In the genomic region with DNA sequence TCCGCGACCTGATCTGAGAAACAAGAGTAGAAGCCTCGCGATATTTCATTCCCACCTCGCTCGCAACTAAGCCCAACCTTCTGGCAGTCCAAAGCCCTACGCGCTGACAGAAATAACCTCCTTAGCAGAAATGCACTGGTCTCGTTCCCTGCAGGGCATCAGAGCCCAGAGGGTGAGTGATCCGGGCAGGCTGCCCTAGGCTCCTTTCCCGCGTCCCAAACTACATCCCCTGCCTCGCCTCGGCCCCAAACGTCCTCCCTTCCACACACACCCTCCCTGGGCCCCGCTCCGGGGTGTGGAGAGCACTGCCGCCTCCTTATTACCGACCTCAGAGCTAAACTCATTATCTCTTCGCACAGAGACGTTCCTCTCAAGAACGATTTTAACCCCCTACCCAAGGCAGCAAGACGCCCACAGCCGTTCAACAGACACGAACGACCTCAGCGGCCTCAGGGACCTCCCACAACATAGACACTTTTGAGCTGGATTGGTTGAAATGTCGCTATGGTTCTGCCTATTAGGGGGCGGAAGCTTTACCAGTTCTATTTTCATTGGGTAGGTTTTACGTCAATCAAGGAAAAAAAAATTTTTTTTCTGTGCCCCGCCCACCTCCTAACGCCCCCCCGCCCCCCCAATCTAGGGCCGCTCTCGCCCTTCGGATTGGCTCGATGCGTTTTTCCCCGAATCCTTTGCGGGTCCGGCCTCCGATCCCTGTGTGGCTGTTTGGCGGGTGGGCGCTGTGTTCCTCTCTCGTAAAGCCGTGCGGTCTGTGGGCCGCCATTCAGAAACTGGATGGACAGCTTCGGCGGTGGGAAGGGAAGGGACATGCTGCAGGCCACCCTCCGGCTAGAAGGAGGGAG, we compare ENCODE assay signal across 8 cellular contexts. TPM values are rescaled to one million over a fixed set of nuclear protein-coding genes. Genes with fewer than 3 reads are reported as not detected.
DNase-seq lines count a peak whose midpoint lies in the region; ATAC-seq and TF ChIP-seq lines count a peak whose summit lies in the region.

A gene (minus strand): TSS at position 439 of the 860 bp plus-strand sequence. CDS start 95 bp downstream, at position 344.

- ATAC-seq in GM19324 (IDR thresholded peaks at IDR 0.05; ENCODE audit: low FRiP score, unreplicated experiment) (peak; percentile 98), HG03460 (IDR thresholded peaks at IDR 0.05; ENCODE audit: unreplicated experiment) (peak; percentile 93)

- intact Hi-C loops in colonic mucosa (cut with DNase I) = loop anchor here (5.0 kb wide), 1 partner anchor 68 kb away; no protein-coding TSS in a partner anchor

- H3K36me3 ChIP-seq in BLaER1 = peaks cover 3% of the 10 kb centered on the region; the same call in 1 of the 2 replicates
- H3K36me3 ChIP-seq in colonic mucosa = no peaks in the 10 kb centered on the region

- H3K4me3 ChIP-seq in BLaER1 (peak within 1 kb of the TSS; percentile 88), colonic mucosa (peak within 1 kb of the TSS; percentile 73)

- H3K9me3 ChIP-seq in BLaER1 (no peaks in the 10 kb centered on the region), colonic mucosa (no peaks in the 10 kb centered on the region)

- peak within 1 kb of the TSS; percentile 97 for H3K27ac ChIP-seq in BLaER1
- peak within 1 kb of the TSS; percentile 97 for H3K27ac ChIP-seq in colonic mucosa
- H3K27ac ChIP-seq in layer of hippocampus (ENCODE audit: low read depth, low read length) = peak within 1 kb of the TSS; percentile 99

- DNase-seq in NCI-H526 (lab: John Stamatoyannopoulos, UW) (peak; percentile 87 to 97), colonic mucosa (peak; percentile 94)
- DNase-seq in activated CD4-positive, alpha-beta T cell treated with anti-CD3 and anti-CD28 coated beads for 48 hours = peak; percentile 92
- peak; percentile 77 to 78 for DNase-seq in stimulated activated CD4-positive, alpha-beta T cell treated with anti-CD3 and anti-CD28 coated beads, Interleukin-1b, Interleukin-23, amount 100 ng/mL, for 4 hours (ENCODE audit: low read depth in 2 of 2)

- H3K27me3 ChIP-seq in BLaER1 = no peaks in the 10 kb centered on the region
- H3K27me3 ChIP-seq in colonic mucosa = no peaks in the 10 kb centered on the region
- H3K27me3 ChIP-seq in layer of hippocampus (ENCODE audit: control insufficient read depth, insufficient read depth, low read length) = no peaks in the 10 kb centered on the region

- peak within 1 kb of the TSS; percentile 87 for H3K4me2 ChIP-seq in BLaER1

- H3K4me1 ChIP-seq in BLaER1 (peaks cover 26% of the 10 kb centered on the region), colonic mucosa (no peaks in the 10 kb centered on the region)

- H4K20me1 ChIP-seq in BLaER1 = no peaks in the 10 kb centered on the region

- H3K9ac ChIP-seq in BLaER1 (peak within 1 kb of the TSS; percentile 95), colonic mucosa (ENCODE audit: low read depth in 2 of 2, low read length in 2 of 2) (peak within 1 kb of the TSS; percentile 96 to 99)

- TF ChIP-seq CTCF in colonic mucosa (IDR thresholded peaks at IDR 0.05) = no peak

RNA-seq across cellular contexts. Expression of the gene that starts here (rescaled TPM):
- 10 to 100 TPM; 18.2 to 25.7 TPM for total RNA-seq in colonic mucosa

Comparison
In these comparisons a context has a peak if more than half of its experiments do, and no peak if none do; other contexts are left out.
1. Peak in every context shown above with its lines: DNase-seq, ATAC-seq, H3K4me3 ChIP-seq and H3K27ac ChIP-seq.